ENCODE assay signal across 11 cellular contexts in the genomic region with DNA sequence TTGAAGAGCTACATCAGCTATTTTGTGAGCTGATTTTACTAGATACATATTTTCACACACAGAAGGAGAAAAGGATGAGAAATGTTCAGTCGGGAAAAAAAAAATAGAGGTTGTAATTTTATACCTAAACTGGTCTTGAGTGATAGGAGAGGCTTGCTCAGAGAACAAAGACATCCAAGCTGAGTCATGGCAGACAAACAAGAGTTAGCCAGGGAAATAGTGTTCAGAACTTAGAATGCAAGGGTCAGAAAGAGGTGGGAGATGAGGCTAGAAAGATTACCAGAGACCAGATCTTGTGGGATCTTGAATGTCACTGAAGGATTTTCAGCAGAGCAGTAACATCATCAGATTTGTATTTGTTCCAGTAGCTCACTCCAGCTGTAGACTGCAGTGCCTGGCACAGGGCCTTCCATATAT.
DNase-seq lines count a peak whose midpoint lies in the region; ATAC-seq and TF ChIP-seq lines count a peak whose summit lies in the region.
"Had no signal": no experiment of that assay in that cellular context is flagged by ENCODE, and none has a peak within 500 bp of the region (broad histone marks: within the 10 kb centered on the region; RNA-seq: fewer than 3 reads in every experiment).

No MANE protein-coding gene starts in this region.

- H3K4me1 ChIP-seq in adipocyte (ENCODE audit: control insufficient read depth, insufficient read depth, low read length) (no peaks in the 10 kb centered on the region), smooth muscle cell (ENCODE audit: low read depth) (no peaks in the 10 kb centered on the region), aorta (ENCODE audit: control insufficient read depth in 1 of 2, insufficient read depth in 2 of 2, low read length in 2 of 2) (no peaks in the 10 kb centered on the region)

- H3K4me2 ChIP-seq in smooth muscle cell = no peak overlapping the region

- no peak overlapping the region for H3K4me3 ChIP-seq in adipocyte (ENCODE audit: low read length)
- H3K4me3 ChIP-seq in smooth muscle cell = no peak overlapping the region
- H3K4me3 ChIP-seq in aorta (ENCODE audit: low read length in 2 of 2) = no peak overlapping the region
- H3K4me3 ChIP-seq: HAP-1 had no signal

- no peak overlapping the region for H3K9ac ChIP-seq in adipocyte (ENCODE audit: low read length)
- no peak overlapping the region for H3K9ac ChIP-seq in smooth muscle cell (ENCODE audit: low read depth)

- no peak overlapping the region for H3K4me3 Mint-ChIP-seq in HFFc6

- peaks cover 13% of the 10 kb centered on the region for H3F3A ChIP-seq in smooth muscle cell (ENCODE audit: low read depth)

- ATAC-seq in aorta (ENCODE audit: low FRiP score) = no peak

- TF ChIP-seq CTCF in HFFc6 (IDR thresholded peaks at IDR 0.05) (no peak), smooth muscle cell (IDR thresholded peaks at IDR 0.05; ENCODE audit: borderline replicate concordance, insufficient read depth, poor library complexity, severe bottlenecking) (no peak)

- H3K36me3 Mint-ChIP-seq in HFFc6 (ENCODE audit: low read depth) = 0 out of 2 replicates have a peak, but pooled peaks cover 4% of the 10 kb centered on the region

- no peaks in the 10 kb centered on the region for H3K9me3 ChIP-seq in adipocyte (ENCODE audit: control insufficient read depth, low read length)
- H3K9me3 ChIP-seq in smooth muscle cell (replicated peaks; ENCODE audit: low read depth) = no peaks in the 10 kb centered on the region
- H3K9me3 ChIP-seq in aorta (ENCODE audit: control insufficient read depth, low read length) = no peaks in the 10 kb centered on the region
- H3K9me3 ChIP-seq: HAP-1 had no signal

- H3K4me1 Mint-ChIP-seq in HFFc6 (ENCODE audit: low read depth) = peaks cover 60% of the 10 kb centered on the region

- peaks cover 14% of the 10 kb centered on the region for H3K79me2 ChIP-seq in smooth muscle cell (ENCODE audit: low read depth)

- H3K27me3 Mint-ChIP-seq in HFFc6 (ENCODE audit: insufficient read depth) = no peaks in the 10 kb centered on the region

- 50% methylated on average over 1 of the region's 1 CpG for WGBS in smooth muscle cell (ENCODE audit: low lambda C conversion rate)
- WGBS in aorta, 2 donors = 56 to 67% methylated on average over 1 of the region's 1 CpG

- no peaks in the 10 kb centered on the region for H3K36me3 ChIP-seq in adipocyte (ENCODE audit: control insufficient read depth, insufficient read depth, low read length, severe bottlenecking)
- no peaks in the 10 kb centered on the region for H3K36me3 ChIP-seq in smooth muscle cell (ENCODE audit: low read depth)
- peaks cover 0 to 2% of the 10 kb centered on the region in 2 donors for H3K36me3 ChIP-seq in aorta (ENCODE audit: control insufficient read depth in 1 of 2, insufficient read depth in 2 of 2, low read length in 1 of 2)
- H3K36me3 ChIP-seq: HAP-1 had no signal

- peak; percentile 49 for DNase-seq in HFFc6
- peak; percentile 71 for DNase-seq in adipocyte (ENCODE audit: low read depth)
- peak; percentile 35 for DNase-seq in fibroblast of the conjunctiva (ENCODE audit: low read depth)
- DNase-seq in smooth muscle cell (lab: John Stamatoyannopoulos, UW; ENCODE audit: unreplicated experiment) = no peak
- no peak for DNase-seq in aorta
- DNase-seq in stimulated activated naive CD4-positive, alpha-beta T cell treated with Interleukin-2 at 50 U/mL for 16 hours (lab: John Stamatoyannopoulos, UW) = no peak
- DNase-seq in NCI-H1105 (lab: John Stamatoyannopoulos, UW) = no peak
- DNase-seq in KG1 (lab: John Stamatoyannopoulos, UW) = no peak
- DNase-seq: activated CD4-positive, alpha-beta T cell treated with anti-CD3 and anti-CD28 coated beads, Interleukin-2, amount 50 U/mL, for 48 hours; GDM1 had no signal

- no peak overlapping the region for H2AFZ ChIP-seq in smooth muscle cell (ENCODE audit: low read depth)

- no peaks in the 10 kb centered on the region for H3K27me3 ChIP-seq in adipocyte (replicated peaks; ENCODE audit: control insufficient read depth, insufficient read depth, low read length)
- no peaks in the 10 kb centered on the region for H3K27me3 ChIP-seq in smooth muscle cell (ENCODE audit: low read depth)
- H3K27me3 ChIP-seq in aorta (ENCODE audit: control insufficient read depth in 1 of 2, insufficient read depth in 2 of 2, low read length in 1 of 2) = no peaks in the 10 kb centered on the region

- no peaks in the 10 kb centered on the region for H4K20me1 ChIP-seq in smooth muscle cell (ENCODE audit: low read depth)

- H3K9me3 Mint-ChIP-seq in HFFc6 = no peaks in the 10 kb centered on the region

- intact Hi-C loops in aorta (cut with DNase I) = no loop called here

- H3K27ac ChIP-seq in smooth muscle cell (ENCODE audit: low read depth) (peak overlapping the region; percentile 76), aorta (ENCODE audit: low read depth in 1 of 2, low read length in 2 of 2) (no peak overlapping the region)

- H3K27ac Mint-ChIP-seq in HFFc6 = peak overlapping the region; percentile 67

Comparison
In these comparisons a context has a peak if more than half of its experiments do, and no peak if none do; other contexts are left out.
1. DNase-seq: peak in HFFc6 (single experiment), adipocyte (single experiment) and fibroblast of the conjunctiva (single experiment); none in smooth muscle cell (single experiment), aorta (0 of 2), stimulated activated naive CD4-positive, alpha-beta T cell treated with Interleukin-2 at 50 U/mL for 16 hours (single experiment), NCI-H1105 (single experiment) and KG1 (single experiment).